Comparison of ENCODE assay signal across 1 cellular context in the genomic region with DNA sequence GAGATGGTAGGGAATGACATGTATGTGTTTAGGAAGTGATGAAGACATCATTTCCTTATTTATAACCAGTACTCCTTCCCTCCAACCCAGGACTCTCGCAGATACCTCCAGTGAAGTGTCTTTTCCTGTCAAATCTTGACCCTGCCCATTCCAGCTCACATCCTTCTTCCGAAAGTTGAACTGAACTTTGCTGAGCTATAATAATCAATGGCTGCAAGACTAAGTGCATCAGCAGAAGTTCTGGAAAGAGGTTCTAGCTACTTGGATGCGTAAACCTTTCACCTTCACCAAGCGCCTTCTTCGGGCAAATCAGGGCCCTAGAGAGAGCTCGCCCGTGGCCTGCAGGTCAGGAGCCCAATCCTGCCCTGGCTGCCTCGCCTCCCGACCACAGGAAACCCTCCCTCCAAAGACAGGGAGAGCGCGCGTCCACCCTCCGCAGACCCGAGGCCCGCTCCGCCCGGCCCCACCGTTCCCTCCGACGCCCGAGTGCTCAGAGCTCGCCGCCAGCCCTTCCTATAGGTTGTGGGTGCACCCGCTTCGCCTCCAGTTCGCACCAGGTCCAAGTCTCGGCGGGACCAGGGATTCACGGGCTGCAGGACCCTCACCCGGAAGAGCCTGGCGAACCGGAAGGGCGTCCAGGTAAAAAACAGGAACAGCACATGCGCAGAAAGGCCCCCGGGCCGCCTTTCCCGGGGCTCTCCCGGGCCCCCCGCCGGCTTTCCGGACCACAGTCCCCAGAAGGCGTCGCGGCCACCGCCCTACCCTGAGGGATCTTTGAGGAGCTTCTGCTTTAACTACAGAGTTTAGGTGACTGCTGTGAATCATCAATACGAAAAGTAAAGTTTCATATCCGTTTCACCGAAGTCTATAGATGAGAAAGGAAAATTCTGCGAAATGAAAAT.
TF ChIP-seq lines count a peak whose summit lies in the region.

A gene (minus strand): TSS at position 617 of the 902 bp plus-strand sequence. CDS start 1,457 bp downstream, outside the sequence.

TF ChIP-seq in HepG2, 621 proteins besides CTCF, POLR2A, EP300 and RAD21 (continued from another document and continues in another):
- TF ChIP-seq, protein P1, sequence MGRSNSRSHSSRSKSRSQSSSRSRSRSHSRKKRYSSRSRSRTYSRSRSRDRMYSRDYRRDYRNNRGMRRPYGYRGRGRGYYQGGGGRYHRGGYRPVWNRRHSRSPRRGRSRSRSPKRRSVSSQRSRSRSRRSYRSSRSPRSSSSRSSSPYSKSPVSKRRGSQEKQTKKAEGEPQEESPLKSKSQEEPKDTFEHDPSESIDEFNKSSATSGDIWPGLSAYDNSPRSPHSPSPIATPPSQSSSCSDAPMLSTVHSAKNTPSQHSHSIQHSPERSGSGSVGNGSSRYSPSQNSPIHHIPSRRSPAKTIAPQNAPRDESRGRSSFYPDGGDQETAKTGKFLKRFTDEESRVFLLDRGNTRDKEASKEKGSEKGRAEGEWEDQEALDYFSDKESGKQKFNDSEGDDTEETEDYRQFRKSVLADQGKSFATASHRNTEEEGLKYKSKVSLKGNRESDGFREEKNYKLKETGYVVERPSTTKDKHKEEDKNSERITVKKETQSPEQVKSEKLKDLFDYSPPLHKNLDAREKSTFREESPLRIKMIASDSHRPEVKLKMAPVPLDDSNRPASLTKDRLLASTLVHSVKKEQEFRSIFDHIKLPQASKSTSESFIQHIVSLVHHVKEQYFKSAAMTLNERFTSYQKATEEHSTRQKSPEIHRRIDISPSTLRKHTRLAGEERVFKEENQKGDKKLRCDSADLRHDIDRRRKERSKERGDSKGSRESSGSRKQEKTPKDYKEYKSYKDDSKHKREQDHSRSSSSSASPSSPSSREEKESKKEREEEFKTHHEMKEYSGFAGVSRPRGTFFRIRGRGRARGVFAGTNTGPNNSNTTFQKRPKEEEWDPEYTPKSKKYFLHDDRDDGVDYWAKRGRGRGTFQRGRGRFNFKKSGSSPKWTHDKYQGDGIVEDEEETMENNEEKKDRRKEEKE (IDR thresholded peaks at IDR 0.05): no peak
- peak; percentile 69 for TF ChIP-seq TAF1 (CRISPR knock-in tag; IDR thresholded peaks at IDR 0.05)
- TF ChIP-seq ZNF839 (CRISPR knock-in tag; IDR thresholded peaks at IDR 0.05; ENCODE audit: borderline replicate concordance): no peak
- TF ChIP-seq, protein P2, sequence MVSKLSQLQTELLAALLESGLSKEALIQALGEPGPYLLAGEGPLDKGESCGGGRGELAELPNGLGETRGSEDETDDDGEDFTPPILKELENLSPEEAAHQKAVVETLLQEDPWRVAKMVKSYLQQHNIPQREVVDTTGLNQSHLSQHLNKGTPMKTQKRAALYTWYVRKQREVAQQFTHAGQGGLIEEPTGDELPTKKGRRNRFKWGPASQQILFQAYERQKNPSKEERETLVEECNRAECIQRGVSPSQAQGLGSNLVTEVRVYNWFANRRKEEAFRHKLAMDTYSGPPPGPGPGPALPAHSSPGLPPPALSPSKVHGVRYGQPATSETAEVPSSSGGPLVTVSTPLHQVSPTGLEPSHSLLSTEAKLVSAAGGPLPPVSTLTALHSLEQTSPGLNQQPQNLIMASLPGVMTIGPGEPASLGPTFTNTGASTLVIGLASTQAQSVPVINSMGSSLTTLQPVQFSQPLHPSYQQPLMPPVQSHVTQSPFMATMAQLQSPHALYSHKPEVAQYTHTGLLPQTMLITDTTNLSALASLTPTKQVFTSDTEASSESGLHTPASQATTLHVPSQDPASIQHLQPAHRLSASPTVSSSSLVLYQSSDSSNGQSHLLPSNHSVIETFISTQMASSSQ (IDR thresholded peaks at IDR 0.05; ENCODE audit: low read depth): no peak
- TF ChIP-seq, protein P2 (CRISPR knock-in tag; IDR thresholded peaks at IDR 0.05; ENCODE audit: borderline replicate concordance): peak; percentile 29; the same call in 1 of the 2 replicates
- no peak for TF ChIP-seq CC2D1A (CRISPR knock-in tag; IDR thresholded peaks at IDR 0.05)
- TF ChIP-seq, protein P3, sequence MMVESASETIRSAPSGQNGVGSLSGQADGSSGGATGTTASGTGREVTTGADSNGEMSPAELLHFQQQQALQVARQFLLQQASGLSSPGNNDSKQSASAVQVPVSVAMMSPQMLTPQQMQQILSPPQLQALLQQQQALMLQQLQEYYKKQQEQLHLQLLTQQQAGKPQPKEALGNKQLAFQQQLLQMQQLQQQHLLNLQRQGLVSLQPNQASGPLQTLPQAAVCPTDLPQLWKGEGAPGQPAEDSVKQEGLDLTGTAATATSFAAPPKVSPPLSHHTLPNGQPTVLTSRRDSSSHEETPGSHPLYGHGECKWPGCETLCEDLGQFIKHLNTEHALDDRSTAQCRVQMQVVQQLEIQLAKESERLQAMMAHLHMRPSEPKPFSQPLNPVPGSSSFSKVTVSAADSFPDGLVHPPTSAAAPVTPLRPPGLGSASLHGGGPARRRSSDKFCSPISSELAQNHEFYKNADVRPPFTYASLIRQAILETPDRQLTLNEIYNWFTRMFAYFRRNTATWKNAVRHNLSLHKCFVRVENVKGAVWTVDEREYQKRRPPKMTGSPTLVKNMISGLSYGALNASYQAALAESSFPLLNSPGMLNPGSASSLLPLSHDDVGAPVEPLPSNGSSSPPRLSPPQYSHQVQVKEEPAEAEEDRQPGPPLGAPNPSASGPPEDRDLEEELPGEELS (CRISPR knock-in tag; IDR thresholded peaks at IDR 0.05): no peak
- peak; percentile 33; the same call in 1 of the 2 replicates for TF ChIP-seq SALL1 (CRISPR knock-in tag; IDR thresholded peaks at IDR 0.05)
- no peak for TF ChIP-seq ZNF354B (CRISPR knock-in tag; IDR thresholded peaks at IDR 0.05)
- no peak for TF ChIP-seq NFIC (IDR thresholded peaks at IDR 0.05; ENCODE audit: low read length)
- no peak for TF ChIP-seq RNF2 (conservative IDR thresholded peaks at IDR 0.05; ENCODE audit: low read depth)
- TF ChIP-seq SYNCRIP (IDR thresholded peaks at IDR 0.05; ENCODE audit: insufficient read depth, low read depth, low read length): no peak
- no peak for TF ChIP-seq RFXANK (CRISPR knock-in tag; IDR thresholded peaks at IDR 0.05)
- TF ChIP-seq ZNF780A (CRISPR knock-in tag; IDR thresholded peaks at IDR 0.05): no peak
- TF ChIP-seq ZNF124 (CRISPR knock-in tag; IDR thresholded peaks at IDR 0.05): no peak; the same call in 1 of the 2 replicates
- peak; percentile 23; the same call in 1 of the 2 replicates for TF ChIP-seq RXRB (CRISPR knock-in tag; IDR thresholded peaks at IDR 0.05; ENCODE audit: borderline replicate concordance)
- TF ChIP-seq, protein P4, sequence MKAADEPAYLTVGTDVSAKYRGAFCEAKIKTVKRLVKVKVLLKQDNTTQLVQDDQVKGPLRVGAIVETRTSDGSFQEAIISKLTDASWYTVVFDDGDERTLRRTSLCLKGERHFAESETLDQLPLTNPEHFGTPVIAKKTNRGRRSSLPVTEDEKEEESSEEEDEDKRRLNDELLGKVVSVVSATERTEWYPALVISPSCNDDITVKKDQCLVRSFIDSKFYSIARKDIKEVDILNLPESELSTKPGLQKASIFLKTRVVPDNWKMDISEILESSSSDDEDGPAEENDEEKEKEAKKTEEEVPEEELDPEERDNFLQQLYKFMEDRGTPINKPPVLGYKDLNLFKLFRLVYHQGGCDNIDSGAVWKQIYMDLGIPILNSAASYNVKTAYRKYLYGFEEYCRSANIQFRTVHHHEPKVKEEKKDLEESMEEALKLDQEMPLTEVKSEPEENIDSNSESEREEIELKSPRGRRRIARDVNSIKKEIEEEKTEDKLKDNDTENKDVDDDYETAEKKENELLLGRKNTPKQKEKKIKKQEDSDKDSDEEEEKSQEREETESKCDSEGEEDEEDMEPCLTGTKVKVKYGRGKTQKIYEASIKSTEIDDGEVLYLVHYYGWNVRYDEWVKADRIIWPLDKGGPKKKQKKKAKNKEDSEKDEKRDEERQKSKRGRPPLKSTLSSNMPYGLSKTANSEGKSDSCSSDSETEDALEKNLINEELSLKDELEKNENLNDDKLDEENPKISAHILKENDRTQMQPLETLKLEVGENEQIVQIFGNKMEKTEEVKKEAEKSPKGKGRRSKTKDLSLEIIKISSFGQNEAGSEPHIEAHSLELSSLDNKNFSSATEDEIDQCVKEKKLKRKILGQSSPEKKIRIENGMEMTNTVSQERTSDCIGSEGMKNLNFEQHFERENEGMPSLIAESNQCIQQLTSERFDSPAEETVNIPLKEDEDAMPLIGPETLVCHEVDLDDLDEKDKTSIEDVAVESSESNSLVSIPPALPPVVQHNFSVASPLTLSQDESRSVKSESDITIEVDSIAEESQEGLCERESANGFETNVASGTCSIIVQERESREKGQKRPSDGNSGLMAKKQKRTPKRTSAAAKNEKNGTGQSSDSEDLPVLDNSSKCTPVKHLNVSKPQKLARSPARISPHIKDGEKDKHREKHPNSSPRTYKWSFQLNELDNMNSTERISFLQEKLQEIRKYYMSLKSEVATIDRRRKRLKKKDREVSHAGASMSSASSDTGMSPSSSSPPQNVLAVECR (CRISPR knock-in tag; IDR thresholded peaks at IDR 0.05; ENCODE audit: borderline replicate concordance): peak; percentile 73
- peak; percentile 69; the same call in 1 of the 2 replicates for TF ChIP-seq KDM2A (CRISPR knock-in tag; IDR thresholded peaks at IDR 0.05; ENCODE audit: borderline replicate concordance, low read depth)
- TF ChIP-seq ZBTB7A (CRISPR knock-in tag; IDR thresholded peaks at IDR 0.05): 0 out of 2 replicates have a peak, but pooled peaks have one; percentile 29
- TF ChIP-seq NFE2L1 (CRISPR knock-in tag; IDR thresholded peaks at IDR 0.05; ENCODE audit: borderline replicate concordance): no peak
- TF ChIP-seq ZNF572 (CRISPR knock-in tag; IDR thresholded peaks at IDR 0.05): peak; percentile 89
- TF ChIP-seq, protein P5, sequence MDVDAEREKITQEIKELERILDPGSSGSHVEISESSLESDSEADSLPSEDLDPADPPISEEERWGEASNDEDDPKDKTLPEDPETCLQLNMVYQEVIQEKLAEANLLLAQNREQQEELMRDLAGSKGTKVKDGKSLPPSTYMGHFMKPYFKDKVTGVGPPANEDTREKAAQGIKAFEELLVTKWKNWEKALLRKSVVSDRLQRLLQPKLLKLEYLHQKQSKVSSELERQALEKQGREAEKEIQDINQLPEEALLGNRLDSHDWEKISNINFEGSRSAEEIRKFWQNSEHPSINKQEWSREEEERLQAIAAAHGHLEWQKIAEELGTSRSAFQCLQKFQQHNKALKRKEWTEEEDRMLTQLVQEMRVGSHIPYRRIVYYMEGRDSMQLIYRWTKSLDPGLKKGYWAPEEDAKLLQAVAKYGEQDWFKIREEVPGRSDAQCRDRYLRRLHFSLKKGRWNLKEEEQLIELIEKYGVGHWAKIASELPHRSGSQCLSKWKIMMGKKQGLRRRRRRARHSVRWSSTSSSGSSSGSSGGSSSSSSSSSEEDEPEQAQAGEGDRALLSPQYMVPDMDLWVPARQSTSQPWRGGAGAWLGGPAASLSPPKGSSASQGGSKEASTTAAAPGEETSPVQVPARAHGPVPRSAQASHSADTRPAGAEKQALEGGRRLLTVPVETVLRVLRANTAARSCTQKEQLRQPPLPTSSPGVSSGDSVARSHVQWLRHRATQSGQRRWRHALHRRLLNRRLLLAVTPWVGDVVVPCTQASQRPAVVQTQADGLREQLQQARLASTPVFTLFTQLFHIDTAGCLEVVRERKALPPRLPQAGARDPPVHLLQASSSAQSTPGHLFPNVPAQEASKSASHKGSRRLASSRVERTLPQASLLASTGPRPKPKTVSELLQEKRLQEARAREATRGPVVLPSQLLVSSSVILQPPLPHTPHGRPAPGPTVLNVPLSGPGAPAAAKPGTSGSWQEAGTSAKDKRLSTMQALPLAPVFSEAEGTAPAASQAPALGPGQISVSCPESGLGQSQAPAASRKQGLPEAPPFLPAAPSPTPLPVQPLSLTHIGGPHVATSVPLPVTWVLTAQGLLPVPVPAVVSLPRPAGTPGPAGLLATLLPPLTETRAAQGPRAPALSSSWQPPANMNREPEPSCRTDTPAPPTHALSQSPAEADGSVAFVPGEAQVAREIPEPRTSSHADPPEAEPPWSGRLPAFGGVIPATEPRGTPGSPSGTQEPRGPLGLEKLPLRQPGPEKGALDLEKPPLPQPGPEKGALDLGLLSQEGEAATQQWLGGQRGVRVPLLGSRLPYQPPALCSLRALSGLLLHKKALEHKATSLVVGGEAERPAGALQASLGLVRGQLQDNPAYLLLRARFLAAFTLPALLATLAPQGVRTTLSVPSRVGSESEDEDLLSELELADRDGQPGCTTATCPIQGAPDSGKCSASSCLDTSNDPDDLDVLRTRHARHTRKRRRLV (CRISPR knock-in tag; IDR thresholded peaks at IDR 0.05): no peak
- TF ChIP-seq, protein P6, sequence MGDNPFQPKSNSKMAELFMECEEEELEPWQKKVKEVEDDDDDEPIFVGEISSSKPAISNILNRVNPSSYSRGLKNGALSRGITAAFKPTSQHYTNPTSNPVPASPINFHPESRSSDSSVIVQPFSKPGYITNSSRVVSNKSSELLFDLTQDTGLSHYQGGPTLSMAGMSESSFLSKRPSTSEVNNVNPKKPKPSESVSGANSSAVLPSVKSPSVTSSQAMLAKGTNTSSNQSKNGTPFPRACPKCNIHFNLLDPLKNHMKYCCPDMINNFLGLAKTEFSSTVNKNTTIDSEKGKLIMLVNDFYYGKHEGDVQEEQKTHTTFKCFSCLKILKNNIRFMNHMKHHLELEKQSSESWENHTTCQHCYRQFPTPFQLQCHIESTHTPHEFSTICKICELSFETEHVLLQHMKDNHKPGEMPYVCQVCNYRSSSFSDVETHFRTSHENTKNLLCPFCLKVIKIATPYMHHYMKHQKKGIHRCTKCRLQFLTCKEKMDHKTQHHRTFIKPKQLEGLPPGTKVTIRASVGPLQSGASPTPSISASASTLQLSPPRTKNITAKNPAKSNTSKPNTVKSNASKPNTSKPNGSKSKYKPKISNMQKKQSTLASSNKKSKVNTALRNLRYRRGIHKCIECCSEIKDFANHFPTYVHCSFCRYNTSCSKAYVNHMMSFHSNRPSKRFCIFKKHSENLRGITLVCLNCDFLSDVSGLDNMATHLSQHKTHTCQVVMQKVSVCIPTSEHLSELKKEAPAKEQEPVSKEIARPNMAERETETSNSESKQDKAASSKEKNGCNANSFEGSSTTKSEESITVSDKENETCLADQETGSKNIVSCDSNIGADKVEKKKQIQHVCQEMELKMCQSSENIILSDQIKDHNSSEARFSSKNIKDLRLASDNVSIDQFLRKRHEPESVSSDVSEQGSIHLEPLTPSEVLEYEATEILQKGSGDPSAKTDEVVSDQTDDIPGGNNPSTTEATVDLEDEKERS (CRISPR knock-in tag; IDR thresholded peaks at IDR 0.05): no peak
- no peak for TF ChIP-seq MBD4 (IDR thresholded peaks at IDR 0.05; ENCODE audit: borderline replicate concordance, low read length)
- peak; percentile 95 for TF ChIP-seq GABPB1 (CRISPR knock-in tag; IDR thresholded peaks at IDR 0.05)
